In the genomic region with DNA sequence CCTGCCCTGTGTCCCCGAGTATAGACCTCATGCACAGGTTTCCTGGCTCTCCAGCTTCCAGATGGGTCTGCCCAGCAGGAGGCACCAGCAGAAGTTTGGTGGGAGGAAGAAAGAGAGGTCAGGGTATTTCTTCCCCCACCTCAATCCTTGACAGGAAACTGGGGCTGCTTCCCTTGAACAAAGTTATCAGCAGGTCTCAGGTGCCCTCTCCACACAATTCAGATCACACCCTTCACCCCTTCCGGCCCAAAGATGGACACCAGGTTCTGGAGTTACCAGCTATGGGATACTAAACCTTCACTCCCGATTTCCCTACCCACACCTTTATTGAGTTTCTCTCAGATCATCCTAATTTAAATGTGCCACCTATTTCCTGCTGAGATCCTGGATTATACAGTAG, we compare ENCODE assay signal across 8 cellular contexts. TPM values are rescaled to one million over a fixed set of nuclear protein-coding genes. Genes with fewer than 3 reads are reported as not detected.
DNase-seq lines count a peak whose midpoint lies in the region; ATAC-seq and TF ChIP-seq lines count a peak whose summit lies in the region.

No MANE protein-coding gene starts in this region.

- H3K4me1 Mint-ChIP-seq in activated T-cell treated with anti-CD3 and anti-CD28 coated beads, Interleukin-2, amount 50 U/mL, for 4 hours (ENCODE audit: low read depth) = peaks cover 66% of the 10 kb centered on the region

- TF ChIP-seq POLR2A in adrenal gland (IDR thresholded peaks at IDR 0.05) = no peak

- no peaks in the 10 kb centered on the region for H3K27me3 Mint-ChIP-seq in activated T-cell treated with anti-CD3 and anti-CD28 coated beads, Interleukin-2, amount 50 U/mL, for 4 hours (ENCODE audit: low read depth)

- H3K36me3 ChIP-seq in thoracic aorta (peaks cover 8% of the 10 kb centered on the region), adrenal gland (replicated peaks in 1 of 2) (peaks cover 0 to 8% of the 10 kb centered on the region in 2 donors)

- H3K4me1 ChIP-seq in thoracic aorta (ENCODE audit: control insufficient read depth in 1 of 2, low read depth in 2 of 2) (peaks cover 27 to 39% of the 10 kb centered on the region in 2 donors), adrenal gland (replicated peaks in 1 of 2) (peaks cover 15 to 61% of the 10 kb centered on the region in 2 donors)

- H3K27me3 ChIP-seq in thoracic aorta (replicated peaks; ENCODE audit: insufficient read depth) (no peaks in the 10 kb centered on the region), adrenal gland (no peaks in the 10 kb centered on the region)

- H3K36me3 Mint-ChIP-seq in activated T-cell treated with anti-CD3 and anti-CD28 coated beads, Interleukin-2, amount 50 U/mL, for 4 hours (ENCODE audit: insufficient read depth) = peaks cover 21% of the 10 kb centered on the region
- peaks cover 32 to 33% of the 10 kb centered on the region in 2 donors for H3K36me3 Mint-ChIP-seq in activated naive CD4-positive, alpha-beta T cell treated with anti-CD3 and anti-CD28 coated beads, Interleukin-2, amount 50 U/mL, for 72 hours

- peak overlapping the region; percentile 98 for H3K4me3 Mint-ChIP-seq in activated T-cell treated with anti-CD3 and anti-CD28 coated beads, Interleukin-2, amount 50 U/mL, for 4 hours

- 49 to 71% (median 55%) methylated on average over 3 of the region's 3 CpGs for WGBS in adrenal gland, 4 donors

- DNase-seq in activated T-cell treated with anti-CD3 and anti-CD28 coated beads, Interleukin-2, amount 50 U/mL, for 4 hours = no peak
- DNase-seq in activated T-cell treated with anti-CD3 and anti-CD28 coated beads for 4 hours (no peak), islet precursor cell (peak; percentile 46), thoracic aorta (ENCODE audit: low spot score) (no peak), adrenal gland (no peak)
- no peak for DNase-seq in activated naive CD4-positive, alpha-beta T cell treated with anti-CD3 and anti-CD28 coated beads, Interleukin-2, amount 50 U/mL, for 72 hours (ENCODE audit: low spot score in 2 of 2)

- no peak for ATAC-seq in activated T-cell treated with anti-CD3 and anti-CD28 coated beads, Interleukin-2, amount 50 U/mL, for 4 hours
- no peak for ATAC-seq in activated naive CD4-positive, alpha-beta T cell treated with anti-CD3 and anti-CD28 coated beads, Interleukin-2, amount 50 U/mL, for 72 hours
- ATAC-seq in thoracic aorta (ENCODE audit: insufficient number of reproducible peaks, low FRiP score, low read depth) = no peak
- no peak for ATAC-seq in GM19463 (IDR thresholded peaks at IDR 0.05; ENCODE audit: unreplicated experiment)
- ATAC-seq in HG03196 (IDR thresholded peaks at IDR 0.05; ENCODE audit: unreplicated experiment) = no peak

- H3K9me3 Mint-ChIP-seq in activated T-cell treated with anti-CD3 and anti-CD28 coated beads, Interleukin-2, amount 50 U/mL, for 4 hours = no peaks in the 10 kb centered on the region
- no peaks in the 10 kb centered on the region for H3K9me3 Mint-ChIP-seq in activated naive CD4-positive, alpha-beta T cell treated with anti-CD3 and anti-CD28 coated beads, Interleukin-2, amount 50 U/mL, for 72 hours

- H3K9me3 ChIP-seq in thoracic aorta (no peaks in the 10 kb centered on the region), adrenal gland (replicated peaks in 1 of 3) (no peaks in the 10 kb centered on the region)

- intact Hi-C loops in adrenal gland (cut with DNase I) = loop anchor here in 1 of 2 donors (10.0 kb wide), 1 partner anchor 235 kb away; no protein-coding TSS in a partner anchor

- H3K27ac ChIP-seq in thoracic aorta (no peak overlapping the region), adrenal gland (peak overlapping the region in 1 of 5 donors; percentile 98)

- H3K27ac Mint-ChIP-seq in activated naive CD4-positive, alpha-beta T cell treated with anti-CD3 and anti-CD28 coated beads, Interleukin-2, amount 50 U/mL, for 72 hours = peak overlapping the region; percentile 99 to 100

- H3K4me3 ChIP-seq in thoracic aorta = peak overlapping the region; percentile 93
- H3K4me3 ChIP-seq in adrenal gland = peak overlapping the region in 2 of 4 donors; percentile 81 to 85

- TF ChIP-seq CTCF in thoracic aorta (IDR thresholded peaks at IDR 0.05) = no peak
- TF ChIP-seq CTCF in adrenal gland (IDR thresholded peaks at IDR 0.05) = no peak

RNA-seq across cellular contexts. Expression of a gene that starts 1.2 kb away (rescaled TPM):
- 10 to 100 TPM; 83.0 to 92.1 (median 89.4) TPM for total RNA-seq in activated T-cell treated with anti-CD3 and anti-CD28 coated beads, Interleukin-2, amount 50 U/mL, for 4 hours
- 100 to 1,000 TPM in 1 of 2 donors, 10 to 100 TPM in 1; 89.0 to 105 TPM for total RNA-seq in activated naive CD4-positive, alpha-beta T cell treated with anti-CD3 and anti-CD28 coated beads, Interleukin-2, amount 50 U/mL, for 72 hours
- total RNA-seq in thoracic aorta (10 to 100 TPM; 52.1 to 94.0 TPM), adrenal gland (10 to 100 TPM; 34.2 to 79.3 (median 46.8) TPM)
- 10 to 100 TPM; 27.5 to 30.8 (median 30.1) TPM for polyA plus RNA-seq in adrenal gland

RNA-seq across cellular contexts. Expression of a gene that starts 2.6 kb away (rescaled TPM):
- total RNA-seq in activated T-cell treated with anti-CD3 and anti-CD28 coated beads, Interleukin-2, amount 50 U/mL, for 4 hours = 10 to 100 TPM; 62.6 to 90.1 (median 78.7) TPM
- total RNA-seq in activated naive CD4-positive, alpha-beta T cell treated with anti-CD3 and anti-CD28 coated beads, Interleukin-2, amount 50 U/mL, for 72 hours = 100 to 1,000 TPM in 1 of 2 donors, 10 to 100 TPM in 1; 53.6 to 158 TPM
- 100 to 1,000 TPM; 144 to 235 TPM for total RNA-seq in thoracic aorta
- total RNA-seq in adrenal gland = 1,000 to 10,000 TPM in 1 of 8 donors, 100 to 1,000 TPM in 7; 312 to 1,219 (median 431) TPM
- polyA plus RNA-seq in adrenal gland = 100 to 1,000 TPM; 209 to 431 (median 272) TPM

RNA-seq across cellular contexts. Expression of a gene that starts 38.1 kb away (rescaled TPM):
- total RNA-seq in activated T-cell treated with anti-CD3 and anti-CD28 coated beads, Interleukin-2, amount 50 U/mL, for 4 hours = under 1 TPM in 2 of 3 donors, not detected in 1; 0.08 to 0.54 TPM
- under 1 TPM in 1 of 2 donors, not detected in 1; 0.09 TPM for total RNA-seq in activated naive CD4-positive, alpha-beta T cell treated with anti-CD3 and anti-CD28 coated beads, Interleukin-2, amount 50 U/mL, for 72 hours
- total RNA-seq in thoracic aorta = 1 to 10 TPM; 4.1 to 4.6 TPM
- total RNA-seq in adrenal gland = 10 to 100 TPM in 3 of 8 donors, 1 to 10 TPM in 5; 3.8 to 14.8 (median 7.1) TPM
- 10 to 100 TPM in 1 of 3 donors, 1 to 10 TPM in 2; 3.1 to 12.4 (median 5.6) TPM for polyA plus RNA-seq in adrenal gland

RNA-seq across cellular contexts. Expression of a gene that starts 44.7 kb away (rescaled TPM):
- total RNA-seq in activated T-cell treated with anti-CD3 and anti-CD28 coated beads, Interleukin-2, amount 50 U/mL, for 4 hours = 1 to 10 TPM; 6.2 to 9.2 (median 6.9) TPM
- total RNA-seq in activated naive CD4-positive, alpha-beta T cell treated with anti-CD3 and anti-CD28 coated beads, Interleukin-2, amount 50 U/mL, for 72 hours = 1 to 10 TPM; 2.3 to 8.4 TPM
- total RNA-seq in thoracic aorta (10 to 100 TPM; 10.2 to 11.8 TPM), adrenal gland (10 to 100 TPM in 7 of 8 donors, 1 to 10 TPM in 1; 6.2 to 77.5 (median 13.0) TPM)
- 10 to 100 TPM in 1 of 3 donors, 1 to 10 TPM in 2; 2.7 to 71.6 (median 2.8) TPM for polyA plus RNA-seq in adrenal gland
